ENCODE assay signal across 6 cellular contexts in the genomic region with DNA sequence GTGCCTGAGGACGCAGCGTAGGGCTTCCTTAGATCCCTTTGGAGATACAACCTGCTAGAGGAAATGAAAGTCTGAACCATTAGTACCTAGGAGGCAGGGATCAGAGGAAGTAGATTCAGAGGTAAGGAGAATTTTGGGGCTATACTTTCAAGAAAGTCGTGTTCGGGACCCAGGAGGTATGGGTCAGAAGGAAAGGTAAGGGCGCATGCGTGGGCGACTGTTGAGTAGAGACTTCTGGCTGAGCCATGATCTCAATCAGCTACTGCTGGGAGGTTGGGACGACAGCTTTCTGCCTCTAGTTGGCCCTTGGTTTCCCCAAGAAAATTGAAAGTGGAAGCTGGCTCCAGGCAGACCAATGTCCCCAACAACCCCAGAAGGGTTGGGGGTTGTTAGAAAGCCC. TPM values are rescaled to one million over a fixed set of nuclear protein-coding genes. Genes with fewer than 3 reads are reported as not detected.
"Had no signal": no experiment of that assay in that cellular context is flagged by ENCODE, and none has a peak within 500 bp of the region (broad histone marks: within the 10 kb centered on the region; RNA-seq: fewer than 3 reads in every experiment).

No MANE protein-coding gene starts in this region.

RNA-seq across cellular contexts. Expression of a gene that starts 0.3 kb away (rescaled TPM):
- total RNA-seq: OCI-LY7, PC-3, PC-9, Peyer's patch, RPMI7951, SJSA1 had no signal
